In genomic region chr18:77141401-77142118, GRCh38 we compare ENCODE assay signal across 16 cellular contexts. TPM values are rescaled to one million over a fixed set of nuclear protein-coding genes. Genes with fewer than 3 reads are reported as not detected.
DNase-seq lines count a peak whose midpoint lies in the region; ATAC-seq, FAIRE-seq and TF ChIP-seq lines count a peak whose summit lies in the region.
"Had no signal": no experiment of that assay in that cellular context is flagged by ENCODE, and none has a peak within 500 bp of the region (broad histone marks: within the 10 kb centered on the region; RNA-seq: fewer than 3 reads in every experiment).

No MANE protein-coding gene starts in this region.

- intact Hi-C loops in Calu3 (cut with micrococcal nuclease; ENCODE audit: unreplicated experiment) (loop anchor here (2.0 kb wide), 1 partner anchor 27 kb away; no protein-coding TSS in a partner anchor), MCF 10A (cut with micrococcal nuclease) (no loop called here)

- no peak for DNase-seq in Calu3
- DNase-seq in HFFc6 = no peak
- DNase-seq in astrocyte of the spinal cord (ENCODE audit: low read depth, low spot score) = no peak
- no peak for DNase-seq in naive thymus-derived CD8-positive, alpha-beta T cell
- DNase-seq in D721Med (ENCODE audit: insufficient read length, low spot score) = no peak
- no peak for DNase-seq in NCI-H2107 (lab: John Stamatoyannopoulos, UW)
- DNase-seq in MCF 10A (ENCODE audit: unreplicated experiment) = no peak
- DNase-seq: activated gamma-delta T cell, cerebellar nuclear complex, NCI-H1694, NCI-H748 treated with DMSO at 0.1 percent for 48 hours, testis had no signal

- H3K9me3 Mint-ChIP-seq in Calu3 (ENCODE audit: low read depth, unreplicated experiment) = peaks cover 13% of the 10 kb centered on the region
- H3K9me3 Mint-ChIP-seq in HFFc6 = peaks cover 31% of the 10 kb centered on the region
- H3K9me3 Mint-ChIP-seq in naive thymus-derived CD8-positive, alpha-beta T cell = peaks cover 0 to 38% (median 17%) of the 10 kb centered on the region in 9 donors
- H3K9me3 Mint-ChIP-seq in MCF 10A (ENCODE audit: unreplicated experiment) = peaks cover 8% of the 10 kb centered on the region

- CTCF ChIA-PET in Calu3 (lab: Charles Lee) = interaction anchor here (0.6 kb wide), 2 partner anchors 1172 to 1842 kb away, joined by 3 to 5 read pairs; no protein-coding TSS in a partner anchor
- CTCF ChIA-PET in MCF 10A (lab: Yijun Ruan, JAX) = interaction anchor here (0.5 to 1.0 kb wide), 7 partner anchors 9 to 299 kb away, joined by 3 to 4 read pairs (median 3); no protein-coding TSS in a partner anchor

- BruUV-seq in Calu3 (replicated peaks; lab: Mats Ljungman, UMichigan) (no TSS peak), MCF 10A (replicated peaks; lab: Mats Ljungman, UMichigan) (no TSS peak)

- H3K4me3 Mint-ChIP-seq in Calu3 (ENCODE audit: low read depth, unreplicated experiment) (no peak overlapping the region), HFFc6 (no peak overlapping the region), MCF 10A (ENCODE audit: unreplicated experiment) (no peak overlapping the region)
- peak overlapping the region in 3 of 10 donors; percentile 4 to 40 (median 29) for H3K4me3 Mint-ChIP-seq in naive thymus-derived CD8-positive, alpha-beta T cell

- H3K27ac Mint-ChIP-seq in Calu3 (ENCODE audit: unreplicated experiment) (no peak overlapping the region), HFFc6 (no peak overlapping the region), MCF 10A (ENCODE audit: low read depth, unreplicated experiment) (no peak overlapping the region)
- H3K27ac Mint-ChIP-seq in naive thymus-derived CD8-positive, alpha-beta T cell = peak overlapping the region in 6 of 10 donors; percentile 49 to 87 (median 77)

- POLR2A ChIA-PET in naive thymus-derived CD8-positive, alpha-beta T cell (lab: Charles Lee) = interaction anchor here (1.4 to 2.8 kb wide), 2 partner anchors 10 to 37 kb away, joined by 5 to 21 read pairs; partner anchors contain the start of gene MBP
- POLR2A ChIA-PET in MCF 10A (lab: Yijun Ruan, JAX) = interaction anchor here (0.7 kb wide), 1 partner anchor 70 kb away, joined by 3 read pairs; no protein-coding TSS in a partner anchor

- H3K4me3 ChIP-seq in astrocyte of the spinal cord (ENCODE audit: low read depth, low read length) = no peak overlapping the region
- H3K4me3 ChIP-seq: testis had no signal

- H3K36me3 Mint-ChIP-seq in Calu3 (ENCODE audit: insufficient read depth, unreplicated experiment) = no peaks in the 10 kb centered on the region
- peaks cover 14% of the 10 kb centered on the region for H3K36me3 Mint-ChIP-seq in HFFc6 (ENCODE audit: low read depth)
- peaks cover 0 to 14% (median 13%) of the 10 kb centered on the region in 3 donors for H3K36me3 Mint-ChIP-seq in naive thymus-derived CD8-positive, alpha-beta T cell
- H3K36me3 Mint-ChIP-seq in MCF 10A (ENCODE audit: insufficient read depth, unreplicated experiment) = no peaks in the 10 kb centered on the region
- H3K36me3 Mint-ChIP-seq: IgD-negative memory B cell had no signal

- in situ Hi-C loops in astrocyte of the spinal cord (cut with HindIII; ENCODE audit: low sequenced_read_pairs) = no loop called here

- H3K4me1 Mint-ChIP-seq in Calu3 (ENCODE audit: low read depth, unreplicated experiment) = no peaks in the 10 kb centered on the region
- no peaks in the 10 kb centered on the region for H3K4me1 Mint-ChIP-seq in HFFc6 (ENCODE audit: low read depth)
- peaks cover 22 to 47% (median 37%) of the 10 kb centered on the region in 4 donors for H3K4me1 Mint-ChIP-seq in naive thymus-derived CD8-positive, alpha-beta T cell
- peaks cover 10% of the 10 kb centered on the region for H3K4me1 Mint-ChIP-seq in MCF 10A (ENCODE audit: insufficient read depth, unreplicated experiment)

- H3K27me3 Mint-ChIP-seq in Calu3 (ENCODE audit: unreplicated experiment) (peaks cover 33% of the 10 kb centered on the region), HFFc6 (ENCODE audit: insufficient read depth) (peaks cover 19% of the 10 kb centered on the region), MCF 10A (ENCODE audit: insufficient read depth, unreplicated experiment) (no peaks in the 10 kb centered on the region)
- no peaks in the 10 kb centered on the region for H3K27me3 Mint-ChIP-seq in naive thymus-derived CD8-positive, alpha-beta T cell
- H3K27me3 Mint-ChIP-seq: IgD-negative memory B cell had no signal

- no peak for FAIRE-seq in D721Med (lab: Jason Lieb, UNC)
- FAIRE-seq: GM12892, H54 had no signal

- no peak for ATAC-seq in naive thymus-derived CD8-positive, alpha-beta T cell
- no peak for ATAC-seq in HG02610 (IDR thresholded peaks at IDR 0.05; ENCODE audit: unreplicated experiment)

- TF ChIP-seq CTCF in Calu3 (IDR thresholded peaks at IDR 0.05; ENCODE audit: unreplicated experiment) (peak; percentile 61), HFFc6 (IDR thresholded peaks at IDR 0.05) (0 out of 2 replicates have a peak, but pooled peaks have one; percentile 25), astrocyte of the spinal cord (IDR thresholded peaks at IDR 0.05; ENCODE audit: low read depth, low read length) (peak; percentile 24), D721Med (IDR thresholded peaks at IDR 0.05; ENCODE audit: insufficient read depth, missing control alignments) (no peak), MCF 10A (IDR thresholded peaks at IDR 0.05; ENCODE audit: unreplicated experiment) (no peak)

RNA-seq across cellular contexts. Expression of gene MBP, which starts 9.0 kb away (rescaled TPM):
- total RNA-seq in Calu3 (2022) (221 and 257 TPM in 2 replicates), MCF 10A (2022) (31.6 and 31.7 TPM in 2 replicates)
- total RNA-seq in HFFc6 (2021; fragmentation: NEBNext Ultra II Directional; extraction: Animal tissue kit (Norgen Biotek cat#: 25700)) = under 1 TPM in 5 of 6 experiments, not detected in 1; 0.05 to 0.23 (median 0.12) TPM
- total RNA-seq in naive thymus-derived CD8-positive, alpha-beta T cell = 100 to 1,000 TPM in 1 of 2 experiments, 10 to 100 TPM in 1; 99.9 to 108 TPM
- 100 to 1,000 TPM in 2 of 3 donors, 10 to 100 TPM in 1; 89.2 to 148 (median 105) TPM for polyA plus RNA-seq in naive thymus-derived CD8-positive, alpha-beta T cell

Comparison
In these comparisons a context has a peak if more than half of its experiments do, and no peak if none do; other contexts are left out.
1. H3K27ac Mint-ChIP-seq: peak in naive thymus-derived CD8-positive, alpha-beta T cell (6 of 10); none in Calu3 (single experiment), HFFc6 (single experiment) and MCF 10A (single experiment).
2. CTCF ChIP-seq: peak in Calu3 (single experiment), HFFc6 (single experiment) and astrocyte of the spinal cord (single experiment); none in D721Med (single experiment) and MCF 10A (single experiment).
3. RNA of gene MBP, which starts 9.0 kb away (total RNA-seq): 221 to 257 TPM in Calu3, 99.9 to 108 TPM in naive thymus-derived CD8-positive, alpha-beta T cell and 31.6 to 31.7 TPM in MCF 10A; 0.05 to 0.23 TPM in HFFc6; every median in the first group is over 10 times any median in the second.